Comparison of ENCODE assay signal across 1 cellular context in the genomic region with DNA sequence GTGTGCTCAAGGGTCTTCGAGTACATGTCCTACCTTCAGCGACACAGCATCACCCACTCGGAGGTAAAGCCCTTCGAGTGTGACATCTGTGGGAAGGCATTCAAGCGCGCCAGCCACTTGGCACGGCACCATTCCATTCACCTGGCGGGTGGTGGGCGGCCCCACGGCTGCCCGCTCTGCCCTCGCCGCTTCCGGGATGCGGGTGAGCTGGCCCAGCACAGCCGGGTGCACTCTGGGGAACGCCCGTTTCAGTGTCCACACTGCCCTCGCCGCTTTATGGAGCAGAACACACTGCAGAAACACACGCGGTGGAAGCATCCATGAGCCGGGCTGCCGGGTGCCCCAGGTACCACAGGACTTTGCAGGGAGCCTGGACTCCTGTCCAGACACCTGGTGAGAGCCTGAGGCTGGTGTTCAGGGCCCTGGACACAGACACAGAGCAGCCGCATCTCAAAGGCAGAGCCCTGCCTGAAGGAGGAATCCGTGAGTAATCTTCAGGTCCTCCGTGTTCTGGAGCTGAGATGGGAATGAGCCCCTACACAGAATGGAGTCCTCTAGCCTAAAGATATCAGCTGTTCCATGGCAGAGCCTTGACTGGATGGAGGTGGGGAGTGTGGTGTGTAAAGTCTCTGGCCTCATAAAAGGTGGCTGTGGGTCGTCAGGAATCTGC.
A peak's percentile ranks its signal among the peaks of the same experiment; 100 is the strongest.
TF ChIP-seq lines count a peak whose summit lies in the region.

No MANE protein-coding gene starts in this region.

TF ChIP-seq in HEK293, 187 proteins besides CTCF, POLR2A, EP300 and RAD21 (continued from another document):
- TF ChIP-seq, protein P1, sequence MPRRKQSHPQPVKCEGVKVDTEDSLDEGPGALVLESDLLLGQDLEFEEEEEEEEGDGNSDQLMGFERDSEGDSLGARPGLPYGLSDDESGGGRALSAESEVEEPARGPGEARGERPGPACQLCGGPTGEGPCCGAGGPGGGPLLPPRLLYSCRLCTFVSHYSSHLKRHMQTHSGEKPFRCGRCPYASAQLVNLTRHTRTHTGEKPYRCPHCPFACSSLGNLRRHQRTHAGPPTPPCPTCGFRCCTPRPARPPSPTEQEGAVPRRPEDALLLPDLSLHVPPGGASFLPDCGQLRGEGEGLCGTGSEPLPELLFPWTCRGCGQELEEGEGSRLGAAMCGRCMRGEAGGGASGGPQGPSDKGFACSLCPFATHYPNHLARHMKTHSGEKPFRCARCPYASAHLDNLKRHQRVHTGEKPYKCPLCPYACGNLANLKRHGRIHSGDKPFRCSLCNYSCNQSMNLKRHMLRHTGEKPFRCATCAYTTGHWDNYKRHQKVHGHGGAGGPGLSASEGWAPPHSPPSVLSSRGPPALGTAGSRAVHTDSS (tag by site-specific recombination; IDR thresholded peaks at IDR 0.05), result no peak
- 0 out of 2 replicates have a peak, but pooled peaks have one; percentile 70 for TF ChIP-seq HOXC10 (CRISPR knock-in tag; IDR thresholded peaks at IDR 0.05)
- TF ChIP-seq ZSCAN18 (tag by site-specific recombination; IDR thresholded peaks at IDR 0.05), result no peak
- no peak for TF ChIP-seq ZFP41 (tag by site-specific recombination; IDR thresholded peaks at IDR 0.05; ENCODE audit: borderline replicate concordance)
- no peak for TF ChIP-seq IKZF3 (tag by site-specific recombination; IDR thresholded peaks at IDR 0.05)
- TF ChIP-seq ZNF600 (tag by site-specific recombination; IDR thresholded peaks at IDR 0.05), result peak; percentile 66; the same call in 1 of the 2 replicates
- no peak for TF ChIP-seq TSHZ1 (tag by site-specific recombination; IDR thresholded peaks at IDR 0.05; ENCODE audit: borderline replicate concordance)
- TF ChIP-seq ZNF514 (tag by site-specific recombination; IDR thresholded peaks at IDR 0.05), result no peak
TF ChIP-seq in HEK293: peak in this region for 3.
